ENCODE assay signal across 12 cellular contexts in the genomic region with DNA sequence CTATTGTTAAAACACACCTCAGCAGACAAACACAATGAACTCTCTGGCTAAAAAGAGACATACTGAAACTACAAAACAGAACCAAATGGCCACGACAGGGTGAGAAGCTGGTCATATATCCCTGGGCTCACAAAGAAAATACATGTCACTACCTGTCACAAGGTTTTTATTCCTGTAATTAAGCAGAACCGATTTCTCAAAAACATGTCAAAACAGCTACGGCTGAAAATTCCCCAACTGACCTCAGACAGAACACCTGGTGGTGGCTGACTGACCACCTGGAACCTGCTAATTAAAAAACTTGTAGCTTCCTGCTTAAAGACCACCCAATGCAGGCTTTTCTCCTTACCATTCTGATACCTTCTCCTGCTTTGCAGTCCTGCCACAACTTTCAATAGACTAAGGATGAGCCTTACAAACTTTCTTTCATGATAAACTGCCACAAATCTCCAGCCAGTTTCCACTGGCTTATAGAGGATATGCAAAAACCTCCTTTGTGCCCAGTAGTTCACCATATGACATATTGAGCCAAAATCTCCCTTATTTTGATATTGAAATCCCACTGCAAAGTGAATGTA.
DNase-seq lines count a peak whose midpoint lies in the region; ATAC-seq, FAIRE-seq and TF ChIP-seq lines count a peak whose summit lies in the region.
"Had no signal": no experiment of that assay in that cellular context is flagged by ENCODE, and none has a peak within 500 bp of the region (broad histone marks: within the 10 kb centered on the region; RNA-seq: fewer than 3 reads in every experiment).

No MANE protein-coding gene starts in this region.

- DNase-seq in GM19239 (ENCODE audit: insufficient read length, low spot score) = peak; percentile 1
- DNase-seq in nephron progenitor cell = no peak
- no peak for DNase-seq in left lung
- DNase-seq in DMS79 (lab: John Stamatoyannopoulos, UW) = no peak
- DNase-seq in activated gamma-delta T cell (lab: John Stamatoyannopoulos, UW) = no peak
- DNase-seq in T-helper 2 cell treated with Interferon-gamma antibody and Interleukin-4, amounts not matched to agents 5 μg/mL and 100 μg/mL, for 36 hours (ENCODE audit: low spot score) = no peak
- DNase-seq: activated naive CD4-positive, alpha-beta T cell; colonic mucosa; NCI-H1092 treated with DMSO at 0.1 percent for 48 hours; right cardiac atrium had no signal

- peaks cover 2% of the 10 kb centered on the region for H3K27me3 Mint-ChIP-seq in nephron progenitor cell (ENCODE audit: low read depth, poor library complexity)
- H3K27me3 Mint-ChIP-seq in T-helper 2 cell treated with Interferon-gamma antibody and Interleukin-4, amounts not matched to agents 5 μg/mL and 100 μg/mL, for 36 hours (ENCODE audit: low read depth) = no peaks in the 10 kb centered on the region

- H3K9me3 ChIP-seq in left lung = no peaks in the 10 kb centered on the region
- H3K9me3 ChIP-seq: colonic mucosa had no signal

- intact Hi-C loops in left lung (cut with DNase I) = no loop called here

- TF ChIP-seq CTCF in nephron progenitor cell (IDR thresholded peaks at IDR 0.05) (no peak), left lung (IDR thresholded peaks at IDR 0.05) (no peak)

- no peaks in the 10 kb centered on the region for H3K36me3 Mint-ChIP-seq in nephron progenitor cell (ENCODE audit: low read depth)
- H3K36me3 Mint-ChIP-seq in T-helper 2 cell treated with Interferon-gamma antibody and Interleukin-4, amounts not matched to agents 5 μg/mL and 100 μg/mL, for 36 hours (ENCODE audit: low read depth) = no peaks in the 10 kb centered on the region

- peaks cover 25% of the 10 kb centered on the region for H3K4me1 Mint-ChIP-seq in nephron progenitor cell
- no peaks in the 10 kb centered on the region for H3K4me1 Mint-ChIP-seq in T-helper 2 cell treated with Interferon-gamma antibody and Interleukin-4, amounts not matched to agents 5 μg/mL and 100 μg/mL, for 36 hours (ENCODE audit: low read depth)

- H3K4me3 Mint-ChIP-seq in nephron progenitor cell = no peak overlapping the region
- H3K4me3 Mint-ChIP-seq in T-helper 2 cell treated with Interferon-gamma antibody and Interleukin-4, amounts not matched to agents 5 μg/mL and 100 μg/mL, for 36 hours = no peak overlapping the region

- H3K27ac Mint-ChIP-seq in nephron progenitor cell = peak overlapping the region; percentile 74
- no peak overlapping the region for H3K27ac Mint-ChIP-seq in T-helper 2 cell treated with Interferon-gamma antibody and Interleukin-4, amounts not matched to agents 5 μg/mL and 100 μg/mL, for 36 hours

- ATAC-seq in HG02588 (IDR thresholded peaks at IDR 0.05; ENCODE audit: unreplicated experiment) = peak; percentile 93
- ATAC-seq in HG03378 (IDR thresholded peaks at IDR 0.05; ENCODE audit: unreplicated experiment) = peak; percentile 94
- no peak for ATAC-seq in left lung
- ATAC-seq: right cardiac atrium had no signal

- no peak overlapping the region for H3K4me3 ChIP-seq in left lung
- H3K4me3 ChIP-seq: colonic mucosa had no signal

- peak; percentile 76 for FAIRE-seq in GM19239 (lab: Jason Lieb, UNC)

- H3K36me3 ChIP-seq in left lung = no peaks in the 10 kb centered on the region
- H3K36me3 ChIP-seq: colonic mucosa had no signal

- H3K9me3 Mint-ChIP-seq in nephron progenitor cell = no peaks in the 10 kb centered on the region
- peaks cover 4% of the 10 kb centered on the region for H3K9me3 Mint-ChIP-seq in T-helper 2 cell treated with Interferon-gamma antibody and Interleukin-4, amounts not matched to agents 5 μg/mL and 100 μg/mL, for 36 hours

- no peaks in the 10 kb centered on the region for H3K4me1 ChIP-seq in left lung
- H3K4me1 ChIP-seq: colonic mucosa had no signal

- no peak overlapping the region for H3K27ac ChIP-seq in left lung
- H3K27ac ChIP-seq: colonic mucosa had no signal

- no peaks in the 10 kb centered on the region for H3K27me3 ChIP-seq in left lung
- H3K27me3 ChIP-seq: colonic mucosa had no signal
